ENCODE assay signal across 33 cellular contexts in the genomic region with DNA sequence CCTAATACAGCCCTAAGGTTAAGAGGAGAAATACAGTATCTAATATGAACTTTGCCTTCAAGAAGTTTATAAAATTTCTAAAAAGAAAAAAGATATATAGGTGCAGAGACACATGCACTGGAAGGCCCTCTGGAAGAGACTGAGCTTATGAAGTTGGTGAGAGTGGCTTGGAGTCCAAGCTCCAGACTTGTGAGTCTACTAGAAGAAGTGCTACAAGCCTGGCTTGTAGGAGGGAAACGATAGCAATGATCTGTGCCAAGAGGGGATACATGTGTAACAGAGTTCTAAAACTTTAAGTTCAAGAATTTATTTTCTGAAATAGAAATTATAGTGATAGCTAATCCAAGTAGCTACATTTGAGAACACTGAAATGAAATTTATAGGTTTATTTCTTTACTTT.
"Had no signal": no experiment of that assay in that cellular context is flagged by ENCODE, and none has a peak within 500 bp of the region (broad histone marks: within the 10 kb centered on the region; RNA-seq: fewer than 3 reads in every experiment).

No MANE protein-coding gene starts in this region.

- H3K27me3 ChIP-seq: adrenal gland, body of pancreas, brain microvascular endothelial cell, breast epithelium had no signal

- H3K4me3 ChIP-seq: adrenal gland, body of pancreas, breast epithelium had no signal

- H3K9me3 ChIP-seq: adrenal gland, body of pancreas, breast epithelium had no signal

- H3K27ac ChIP-seq: adrenal gland, body of pancreas, brain microvascular endothelial cell, breast epithelium, VCaP had no signal

- ATAC-seq: activated CD8-positive, alpha-beta T cell treated with anti-CD3 and anti-CD28 coated beads for 36 hours; activated naive CD4-positive, alpha-beta T cell treated with anti-CD3 and anti-CD28 coated beads, Interleukin-2, amount 50 U/mL, for 72 hours; activated T-cell treated with anti-CD3 and anti-CD28 coated beads, Interleukin-2, amount 50 U/mL, for 4 hours; activated T-cell treated with anti-CD3 and anti-CD28 coated beads, Interleukin-2, amount 50 U/mL, for 72 hours; activated T-helper 17 cell treated with anti-CD3 and anti-CD28 coated beads, Interleukin-2, amount 50 U/mL, for 72 hours; body of pancreas had no signal

- H3K36me3 ChIP-seq: adrenal gland, brain microvascular endothelial cell, breast epithelium had no signal

- H3K4me1 ChIP-seq: adrenal gland, breast epithelium had no signal

- DNase-seq: activated B cell treated with CpG ODN at 0.5 μM for 24 hours; activated CD4-positive, alpha-beta memory T cell treated with anti-CD3 and anti-CD28 coated beads for 36 hours; activated CD4-positive, alpha-beta T cell treated with anti-CD3 and anti-CD28 coated beads for 4 hours; activated CD4-positive, alpha-beta T cell treated with anti-CD3 and anti-CD28 coated beads, Interleukin-2, amount 10 ng/mL, durations not matched to agents 24 days and 14 days; activated CD4-positive, alpha-beta T cell treated with anti-CD3 and anti-CD28 coated beads, Interleukin-2, amount 50 U/mL, for 1 hour; activated CD4-positive, alpha-beta T cell treated with anti-CD3 and anti-CD28 coated beads, Interleukin-2, amount 50 U/mL, for 4 hours; activated CD4-positive, CD25-positive, alpha-beta regulatory T cell treated with anti-CD3 and anti-CD28 coated beads, Interleukin-2, amount 50 U/mL, for 72 hours; activated CD8-positive, alpha-beta memory T cell treated with anti-CD3 and anti-CD28 coated beads, Interleukin-2, amount 50 U/mL, for 4 hours; activated CD8-positive, alpha-beta T cell treated with anti-CD3 and anti-CD28 coated beads for 36 hours; activated effector memory CD4-positive, alpha-beta T cell treated with anti-CD3 and anti-CD28 coated beads, Interleukin-2, amount 50 U/mL, for 16 hours; activated gamma-delta T cell treated with Interleukin-2 at 50 U/mL for 16 hours; activated naive CD4-positive, alpha-beta T cell; activated naive CD4-positive, alpha-beta T cell treated with anti-CD3 and anti-CD28 coated beads for 36 hours; activated naive CD4-positive, alpha-beta T cell treated with anti-CD3 and anti-CD28 coated beads, Interleukin-2, amount 50 U/mL, for 16 hours; activated naive CD8-positive, alpha-beta T cell treated with anti-CD3 and anti-CD28 coated beads for 36 hours; activated T-cell treated with anti-CD3 and anti-CD28 coated beads for 4 hours; activated T-cell treated with anti-CD3 and anti-CD28 coated beads, Interleukin-2, amount 50 U/mL, for 1 hour; activated T-cell treated with anti-CD3 and anti-CD28 coated beads, Interleukin-2, amount 50 U/mL, for 4 hours; activated T-cell treated with anti-CD3 and anti-CD28 coated beads, Interleukin-2, amount 50 U/mL, for 72 hours; adrenal gland; amniotic stem cell; aorta; body of pancreas; brain microvascular endothelial cell; central memory CD4-positive, alpha-beta T cell; cerebellar nuclear complex; T-helper 1 cell; T-helper 2 cell; T-helper 9 cell had no signal
